Comparison of ENCODE assay signal across 8 cellular contexts in the genomic region with DNA sequence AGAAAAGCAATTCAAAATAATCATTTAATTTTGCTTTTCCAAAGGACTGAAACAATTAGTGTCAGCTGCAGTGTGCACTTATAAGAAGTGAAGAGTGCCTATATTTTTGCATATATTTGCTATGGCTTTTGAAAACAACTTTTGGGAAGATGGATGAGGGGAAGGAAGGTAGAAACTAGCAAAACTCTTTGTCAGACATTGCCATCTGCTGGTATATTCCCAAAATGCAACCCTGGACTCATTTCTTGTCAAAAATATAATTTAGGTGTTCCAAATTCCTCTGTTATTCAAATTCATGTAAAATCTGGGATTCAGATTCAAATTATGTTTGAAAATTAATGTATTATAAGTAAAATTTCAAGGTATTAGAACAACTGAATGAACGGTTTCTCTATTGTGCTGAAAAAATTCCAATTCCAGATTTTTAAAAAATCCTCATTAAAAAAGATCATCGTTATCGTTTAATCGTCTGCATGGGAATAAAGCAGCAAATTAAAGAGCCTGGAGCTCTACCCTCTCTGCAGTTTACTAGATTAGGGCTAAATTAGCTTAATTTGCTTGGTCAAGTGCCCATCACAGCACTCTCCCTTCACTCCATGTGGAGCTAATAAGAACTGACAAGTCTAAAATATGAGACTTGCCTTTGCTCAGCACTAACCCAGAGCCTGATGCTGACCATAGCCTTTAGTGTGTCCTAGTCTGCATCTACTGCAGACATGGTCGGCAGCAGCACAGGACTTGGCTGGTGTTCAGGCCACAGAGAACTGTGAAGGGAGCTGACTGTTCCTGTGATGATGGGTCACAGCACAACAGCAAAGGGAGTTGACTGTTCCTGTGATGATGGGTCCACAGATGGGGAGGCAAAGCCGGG.
A peak's percentile ranks its signal among the peaks of the same experiment; 100 is the strongest.
DNase-seq lines count a peak whose midpoint lies in the region; ATAC-seq, FAIRE-seq and TF ChIP-seq lines count a peak whose summit lies in the region.

No MANE protein-coding gene starts in this region.

- no peak for TF ChIP-seq POLR2A in GM12891 (IDR thresholded peaks at IDR 0.05; ENCODE audit: low read depth, low read length)

- intact Hi-C loops in OCI-LY7 (cut with micrococcal nuclease; ENCODE audit: unreplicated experiment) = loop anchor here (1.0 kb wide), 2 partner anchors 365 to 510 kb away; no protein-coding TSS in a partner anchor
- intact Hi-C loops in mucosa of descending colon (cut with DNase I, micrococcal nuclease) = loop anchor here in 1 of 2 donors (10.0 kb wide), 1 partner anchor 507 kb away; no protein-coding TSS in a partner anchor

- no peak for FAIRE-seq in GM12891 (lab: Jason Lieb, UNC)

- no peak overlapping the region for H3K4me2 ChIP-seq in OCI-LY7 (ENCODE audit: low read length)

- no peak overlapping the region for H2AFZ ChIP-seq in OCI-LY7 (ENCODE audit: low read length)

- WGBS in endodermal cell (ENCODE audit: insufficient coverage in 1 of 2, insufficient read length in 1 of 2), 2 experiments = 63 to 65% methylated on average over 5 to 6 of the region's 6 CpGs

- H3K27ac ChIP-seq in OCI-LY7 (ENCODE audit: low read depth, low read length, poor library complexity, severe bottlenecking) (no peak overlapping the region), endodermal cell (ENCODE audit: low read depth, low read length) (no peak overlapping the region)

- H3K4me1 ChIP-seq in OCI-LY7 (ENCODE audit: insufficient read depth, low read length, poor library complexity, severe bottlenecking) (no peaks in the 10 kb centered on the region), endodermal cell (ENCODE audit: control insufficient read depth, insufficient read depth, low read length) (no peaks in the 10 kb centered on the region), mucosa of descending colon (ENCODE audit: low read depth) (no peaks in the 10 kb centered on the region)

- H3K27ac Mint-ChIP-seq in endodermal cell = no peak overlapping the region

- no peaks in the 10 kb centered on the region for H3K36me3 Mint-ChIP-seq in endodermal cell (ENCODE audit: low read depth)

- no TSS peak for BruUV-seq in OCI-LY7 (replicated peaks; lab: Mats Ljungman, UMichigan)

- H4K20me1 ChIP-seq in OCI-LY7 (ENCODE audit: insufficient read depth, low read length) = no peaks in the 10 kb centered on the region

- peaks cover 40% of the 10 kb centered on the region for H3K27me3 Mint-ChIP-seq in endodermal cell (ENCODE audit: insufficient read depth)

- no peaks in the 10 kb centered on the region for H3K9me3 Mint-ChIP-seq in endodermal cell

- no peak for ATAC-seq in mucosa of descending colon

- H3K36me3 ChIP-seq in OCI-LY7 (ENCODE audit: insufficient read depth, low read length) (no peaks in the 10 kb centered on the region), endodermal cell (ENCODE audit: control insufficient read depth, insufficient read depth, low read length) (no peaks in the 10 kb centered on the region), mucosa of descending colon (ENCODE audit: low read depth) (no peaks in the 10 kb centered on the region)

- peaks cover 34% of the 10 kb centered on the region for H3K27me3 ChIP-seq in endodermal cell (ENCODE audit: control insufficient read depth, insufficient read depth, low read length, poor library complexity, severe bottlenecking)

- peak overlapping the region; percentile 13 for H3K9ac ChIP-seq in endodermal cell (ENCODE audit: extremely low read depth, low read length, poor library complexity, severe bottlenecking)

- peak; percentile 57 for TF ChIP-seq CTCF in GM12873 (IDR thresholded peaks at IDR 0.05; ENCODE audit: insufficient read depth, low read depth, low read length, missing control alignments)
- TF ChIP-seq CTCF in OCI-LY7 (conservative IDR thresholded peaks at IDR 0.05; ENCODE audit: low read length) = peak; percentile 84
- TF ChIP-seq CTCF in endodermal cell (conservative IDR thresholded peaks at IDR 0.05) = peak; percentile 88
- TF ChIP-seq CTCF in mucosa of descending colon (IDR thresholded peaks at IDR 0.05) = peak; percentile 40

- no peak overlapping the region for H3K4me3 Mint-ChIP-seq in endodermal cell

- DNase-seq in AG08395 (ENCODE audit: low spot score) (peak; percentile 62), OCI-LY7 (ENCODE audit: low spot score) (peak; percentile 27), endodermal cell (no peak), mucosa of descending colon (peak in 1 of 3 donors; percentile 77), mesenteric fat pad (ENCODE audit: low spot score) (no peak), ecto neural progenitor cell (ENCODE audit: low spot score) (no peak), GM12891 (ENCODE audit: insufficient read length, low spot score) (no peak)

- CTCF ChIA-PET in OCI-LY7 (lab: Charles Lee; ENCODE audit: unreplicated experiment) = no interaction called here

- H3K9me3 ChIP-seq in OCI-LY7 (ENCODE audit: low read length) = no peaks in the 10 kb centered on the region
- no peaks in the 10 kb centered on the region for H3K9me3 ChIP-seq in endodermal cell (ENCODE audit: control insufficient read depth, low read length)
- H3K9me3 ChIP-seq in mucosa of descending colon = no peaks in the 10 kb centered on the region

- no peaks in the 10 kb centered on the region for H3K79me2 ChIP-seq in OCI-LY7 (ENCODE audit: insufficient read depth, low read depth, low read length)

- no peaks in the 10 kb centered on the region for H3K9me2 ChIP-seq in OCI-LY7 (ENCODE audit: insufficient read depth, low read length)

- POLR2A ChIA-PET in OCI-LY7 (lab: Charles Lee) = interaction anchor here (0.5 kb wide), 1 partner anchor 556 kb away, joined by 3 read pairs; no protein-coding TSS in a partner anchor

- no peak overlapping the region for H3K4me3 ChIP-seq in OCI-LY7 (ENCODE audit: low read depth, low read length, poor library complexity, severe bottlenecking)
- no peak overlapping the region for H3K4me3 ChIP-seq in endodermal cell (ENCODE audit: low read length)
- H3K4me3 ChIP-seq in mucosa of descending colon = no peak overlapping the region

- H3K4me1 Mint-ChIP-seq in endodermal cell = no peaks in the 10 kb centered on the region

TF ChIP-seq in GM12891, 5 proteins besides CTCF, POLR2A, EP300 and RAD21:
- TF ChIP-seq POLR2AphosphoS5 (IDR thresholded peaks at IDR 0.05; ENCODE audit: low read depth, low read length) (no peak), TAF1 (IDR thresholded peaks at IDR 0.05; ENCODE audit: low read depth, low read length) (no peak), POU2F2 (IDR thresholded peaks at IDR 0.05; ENCODE audit: low read depth, low read length) (no peak), PAX5 (IDR thresholded peaks at IDR 0.05; ENCODE audit: insufficient read depth, low read length, severe bottlenecking) (no peak), SPI1 (IDR thresholded peaks at IDR 0.05; ENCODE audit: low read depth, low read length) (no peak)

Comparison
In these comparisons a context has a peak if more than half of its experiments do, and no peak if none do; other contexts are left out.
1. DNase-seq: peak in AG08395 (single experiment) and OCI-LY7 (single experiment); none in endodermal cell (single experiment), mesenteric fat pad (single experiment), ecto neural progenitor cell (single experiment) and GM12891 (single experiment).
2. Peak in every context shown above with its lines, with median percentiles within 50 percentile points of each other: CTCF ChIP-seq.